In the genomic region with DNA sequence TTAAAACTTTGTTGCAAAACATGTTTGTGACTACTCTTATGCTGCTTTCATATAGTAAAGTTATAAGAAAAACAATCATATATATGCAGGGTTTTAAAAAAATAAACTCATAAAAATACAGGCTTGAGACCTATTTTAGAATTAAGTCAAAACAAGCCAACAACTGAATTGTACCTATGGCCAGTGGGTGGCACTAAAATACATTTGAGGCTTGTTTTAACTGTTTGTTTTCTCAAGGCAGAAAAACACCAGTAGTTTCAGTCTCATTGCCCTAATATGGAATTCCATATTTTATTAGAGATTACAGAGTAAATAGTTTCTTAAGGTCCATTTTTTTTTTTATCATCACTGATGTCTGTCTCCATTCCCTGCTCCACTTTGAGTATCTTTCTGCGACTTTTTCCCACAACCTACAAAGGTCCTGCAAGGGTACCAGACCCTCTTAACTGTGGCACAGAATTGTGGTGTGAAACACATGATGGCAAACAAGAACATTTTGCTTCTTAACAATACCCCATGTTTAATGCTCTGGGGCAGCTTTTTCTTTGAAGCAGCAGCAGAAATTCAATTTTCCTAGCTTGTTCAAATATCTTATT, we compare ENCODE assay signal across 8 cellular contexts. TPM values are rescaled to one million over a fixed set of nuclear protein-coding genes. Genes with fewer than 3 reads are reported as not detected.
DNase-seq lines count a peak whose midpoint lies in the region; ATAC-seq, FAIRE-seq and TF ChIP-seq lines count a peak whose summit lies in the region.

No MANE protein-coding gene starts in this region.

- no peak for TF ChIP-seq EP300 in GM12878 (IDR thresholded peaks at IDR 0.05; ENCODE audit: borderline replicate concordance in 1 of 2, control insufficient read depth in 1 of 2, low read depth in 2 of 2, low read length in 2 of 2)

- H3K36me3 ChIP-seq in DOHH2 (ENCODE audit: control insufficient read depth, low read length) (no peaks in the 10 kb centered on the region), GM12878 (ENCODE audit: control insufficient read depth in 2 of 2, insufficient read depth in 2 of 2, low read length in 1 of 2) (no peaks in the 10 kb centered on the region), left lung (no peaks in the 10 kb centered on the region)

- peak; percentile 67; the same call in 2 of the 3 replicates for ATAC-seq in GM12878
- peak; percentile 69 for ATAC-seq in left lung
- ATAC-seq in activated CD8-positive, alpha-beta memory T cell treated with anti-CD3 and anti-CD28 coated beads, Interleukin-2, amount 10 ng/mL, durations not matched to agents 7 days and 5 days = no peak
- ATAC-seq in HG02981 (IDR thresholded peaks at IDR 0.05; ENCODE audit: unreplicated experiment) = no peak

- TF ChIP-seq CTCF in 22Rv1 (IDR thresholded peaks at IDR 0.05) (peak; percentile 69), DOHH2 (IDR thresholded peaks at IDR 0.05; ENCODE audit: low read depth, low read length, poor library complexity, severe bottlenecking) (peak; percentile 64), LNCAP (IDR thresholded peaks at IDR 0.05) (peak; percentile 81), GM12878 (IDR thresholded peaks at IDR 0.05 in 2 of 3, conservative IDR thresholded peaks at IDR 0.05 in 1 of 3; ENCODE audit: control insufficient read depth in 2 of 3, extremely low read depth in 1 of 3, insufficient read depth in 1 of 3, low read depth in 3 of 3, low read length in 3 of 3) (peak in 2 of 3 experiments; percentile 38 to 44; a peak in 3 of 6 replicates), left lung (IDR thresholded peaks at IDR 0.05) (peak in 1 of 2 donors; percentile 40)

- no peaks in the 10 kb centered on the region for H3K9me3 Mint-ChIP-seq in activated CD8-positive, alpha-beta memory T cell treated with anti-CD3 and anti-CD28 coated beads, Interleukin-2, amount 10 ng/mL, durations not matched to agents 7 days and 5 days (ENCODE audit: low read depth)

- H3K27ac ChIP-seq in 22Rv1 (no peak overlapping the region), DOHH2 (ENCODE audit: low read depth, low read length) (no peak overlapping the region), GM12878 (ENCODE audit: control insufficient read depth, insufficient read depth) (no peak overlapping the region), left lung (no peak overlapping the region)

- peaks cover 42% of the 10 kb centered on the region for H3K36me3 Mint-ChIP-seq in activated CD8-positive, alpha-beta memory T cell treated with anti-CD3 and anti-CD28 coated beads, Interleukin-2, amount 10 ng/mL, durations not matched to agents 7 days and 5 days

- in situ Hi-C loops in GM12878 (cut with MboI) = no loop called here

- no peaks in the 10 kb centered on the region for H3F3A ChIP-seq in DOHH2 (ENCODE audit: control insufficient read depth, insufficient read depth)

- no peaks in the 10 kb centered on the region for H3K4me1 ChIP-seq in DOHH2 (ENCODE audit: control insufficient read depth, low read length)
- peaks cover under 1% of the 10 kb centered on the region for H3K4me1 ChIP-seq in GM12878 (ENCODE audit: control insufficient read depth, insufficient read depth, low read length)
- peaks cover 0 to 1% of the 10 kb centered on the region in 2 donors for H3K4me1 ChIP-seq in left lung

- H3K27me3 Mint-ChIP-seq in activated CD8-positive, alpha-beta memory T cell treated with anti-CD3 and anti-CD28 coated beads, Interleukin-2, amount 10 ng/mL, durations not matched to agents 7 days and 5 days = no peaks in the 10 kb centered on the region

- RAD21 ChIA-PET in GM12878 (lab: Charles Lee; ENCODE audit: unreplicated experiment) = interaction anchor here (0.6 to 1.6 kb wide), 3 partner anchors 35 to 160 kb away, joined by 3 read pairs; partner anchors contain the start of gene CCDC83

- 57% methylated on average over 1 of the region's 1 CpG for WGBS in GM12878 (ENCODE audit: insufficient coverage, insufficient replicate concordance, low lambda C conversion rate, missing lambda C conversion rate)

- no peak for TF ChIP-seq POLR2A in GM12878 (IDR thresholded peaks at IDR 0.05; ENCODE audit: low read depth, low read length)

- BruUV-seq in GM12878 (replicated peaks; lab: Mats Ljungman, UMichigan) = no TSS peak

- no peak overlapping the region for H3K4me3 Mint-ChIP-seq in activated CD8-positive, alpha-beta memory T cell treated with anti-CD3 and anti-CD28 coated beads, Interleukin-2, amount 10 ng/mL, durations not matched to agents 7 days and 5 days

- H2AFZ ChIP-seq in GM12878 (ENCODE audit: control insufficient read depth, low read depth, low read length) = no peak overlapping the region

- POLR2A ChIA-PET in GM12878 (lab: Charles Lee) = no interaction called here

- peaks cover 15% of the 10 kb centered on the region for H3K27me3 ChIP-seq in DOHH2 (ENCODE audit: control insufficient read depth, low read length)
- no peaks in the 10 kb centered on the region; a peak in 1 of 4 replicates for H3K27me3 ChIP-seq in GM12878 (replicated peaks in 1 of 2; ENCODE audit: control insufficient read depth in 2 of 2, insufficient read depth in 2 of 2, low read length in 1 of 2)
- no peaks in the 10 kb centered on the region for H3K27me3 ChIP-seq in left lung

- H4K20me1 ChIP-seq in DOHH2 (ENCODE audit: control insufficient read depth, insufficient read depth, low read depth, low read length) (no peaks in the 10 kb centered on the region), GM12878 (ENCODE audit: control insufficient read depth, insufficient read depth) (no peaks in the 10 kb centered on the region)

- CTCF ChIA-PET in GM12878 (lab: Yijun Ruan, JAX) = interaction anchor here (0.6 to 4.3 kb wide), 6 partner anchors 9 to 894 kb away, joined by 3 to 27 read pairs (median 4); partner anchors contain the start of genes CCDC89 and TMEM126A
- CTCF ChIA-PET in activated CD8-positive, alpha-beta memory T cell treated with anti-CD3 and anti-CD28 coated beads, Interleukin-2, amount 10 ng/mL, durations not matched to agents 7 days and 5 days (lab: Charles Lee) = interaction anchor here (0.7 to 2.4 kb wide), 9 partner anchors 13 to 132 kb away, joined by 3 to 16 read pairs (median 4); no protein-coding TSS in a partner anchor

- TF ChIP-seq RAD21 in GM12878 (IDR thresholded peaks at IDR 0.05; ENCODE audit: insufficient read depth, low read depth, low read length) = peak; percentile 34; the same call in 1 of the 2 replicates

- FAIRE-seq in GM12878 (lab: Jason Lieb, UNC) = peak; percentile 57

- no peaks in the 10 kb centered on the region for H3K9me2 ChIP-seq in DOHH2 (replicated peaks; ENCODE audit: control insufficient read depth, low read length)

- no peaks in the 10 kb centered on the region for H3K9me3 ChIP-seq in DOHH2 (ENCODE audit: control insufficient read depth, insufficient read depth, low read length)
- H3K9me3 ChIP-seq in GM12878 (replicated peaks; ENCODE audit: control insufficient read depth, insufficient read depth, low read length) = no peaks in the 10 kb centered on the region
- H3K9me3 ChIP-seq in left lung = no peaks in the 10 kb centered on the region

- H3K4me1 Mint-ChIP-seq in activated CD8-positive, alpha-beta memory T cell treated with anti-CD3 and anti-CD28 coated beads, Interleukin-2, amount 10 ng/mL, durations not matched to agents 7 days and 5 days = peaks cover 35% of the 10 kb centered on the region

- H3K79me2 ChIP-seq in DOHH2 (ENCODE audit: control insufficient read depth, low read length) (no peaks in the 10 kb centered on the region), GM12878 (ENCODE audit: control insufficient read depth, insufficient read depth, low read length) (no peaks in the 10 kb centered on the region)

- H3K4me2 ChIP-seq in DOHH2 (ENCODE audit: low read length) (no peak overlapping the region), GM12878 (ENCODE audit: control insufficient read depth, insufficient read depth) (no peak overlapping the region)

- intact Hi-C loops in GM12878 (cut with micrococcal nuclease; ENCODE audit: unreplicated experiment) (loop anchor here (5.0 kb wide), 1 partner anchor 133 kb away; no protein-coding TSS in a partner anchor), left lung (cut with DNase I) (no loop called here)

- no peak overlapping the region for H3K27ac Mint-ChIP-seq in activated CD8-positive, alpha-beta memory T cell treated with anti-CD3 and anti-CD28 coated beads, Interleukin-2, amount 10 ng/mL, durations not matched to agents 7 days and 5 days

- H3K4me3 ChIP-seq in DOHH2 (ENCODE audit: low read length) = no peak overlapping the region
- H3K4me3 ChIP-seq in GM12878 = no peak overlapping the region
- H3K4me3 ChIP-seq in left lung = no peak overlapping the region

- no peak for DNase-seq in GM12878 (ENCODE audit: low read depth, low spot score)
- DNase-seq in left lung = no peak
- no peak for DNase-seq in activated CD8-positive, alpha-beta memory T cell treated with anti-CD3 and anti-CD28 coated beads, Interleukin-2, amount 10 ng/mL, durations not matched to agents 7 days and 5 days
- no peak for DNase-seq in NK-92 treated with Interleukin-12 subunit alpha and Interleukin-12 subunit beta, amount 100 ng/mL, for 24 hours (lab: John Stamatoyannopoulos, UW)

- SMC1A ChIA-PET in GM12878 (lab: Charles Lee; ENCODE audit: uncharacterized antibody, unreplicated experiment) = interaction anchor here (0.6 kb wide), 1 partner anchor 934 kb away, joined by 3 read pairs; no protein-coding TSS in a partner anchor

- no peak overlapping the region for H3K9ac ChIP-seq in GM12878 (ENCODE audit: control insufficient read depth, insufficient read depth, low read length)

RNA-seq across cellular contexts. Expression of gene CCDC89, which starts 8.5 kb away (rescaled TPM):
- 0.27 TPM in 1 of 2 replicates, not detected in the other for total RNA-seq in GM12878 (2013; cell fraction: nucleolus; rRNA removed)
- total RNA-seq in GM12878 (2014; rRNA removed) (not detected in 2 replicates), GM12878 (2014; rRNA removed; fragmentation: Illumina TruSeq; extraction: Trizol) (not detected in 2 replicates), GM12878 (2021) (not detected in 2 replicates), left lung (1 to 10 TPM; 1.5 to 2.5 TPM)
- not detected for polyA plus RNA-seq in GM12878 (2011; ENCODE audit: low read depth)
- polyA plus RNA-seq in GM12878 (2011; rRNA removed) (0.07 TPM in 1 of 2 replicates, not detected in the other), GM12878 (2014; fragmentation: Illumina TruSeq; extraction: Trizol) (not detected in 2 replicates), GM12878 (2014; fragmentation: Nextera tagmentation; extraction: Ambion mirVana) (under 1 TPM in 1 of 2 experiments, not detected in 1; 0.11 TPM), GM12878 (2014; rRNA removed) (not detected in 2 replicates), GM12878 (2016; fragmentation: Nextera tagmentation; extraction: Ambion mirVana) (under 1 TPM in 1 of 2 experiments, not detected in 1; 0.15 TPM)
- polyA plus RNA-seq in GM12878 (2011; cell fraction: cytosol; rRNA removed) = not detected in 2 replicates
- polyA plus RNA-seq in GM12878 (2011; cell fraction: nucleus; rRNA removed) = 0.09 and 0.30 TPM in 2 replicates
- polyA plus RNA-seq in GM12878 (2012) = not detected in 2 replicates
- polyA minus RNA-seq in GM12878 (2011; rRNA and poly(A)+ RNA removed) = not detected in 2 replicates
- polyA minus RNA-seq in GM12878 (2011; cell fraction: cytosol; rRNA and poly(A)+ RNA removed) = not detected in 2 replicates
- polyA minus RNA-seq in GM12878 (2011; cell fraction: nucleus; rRNA and poly(A)+ RNA removed) = 0.29 and 0.36 TPM in 2 replicates
- total RNA-seq in activated CD8-positive, alpha-beta memory T cell treated with anti-CD3 and anti-CD28 coated beads, Interleukin-2, amount 10 ng/mL, durations not matched to agents 7 days and 5 days = under 1 TPM; 0.73 to 0.76 TPM

RNA-seq across cellular contexts. Expression of gene CREBZF, which starts 29.6 kb away (rescaled TPM):
- 186 and 190 TPM in 2 replicates for total RNA-seq in GM12878 (2013; cell fraction: nucleolus; rRNA removed)
- total RNA-seq in GM12878 (2014; rRNA removed) (46.5 and 49.2 TPM in 2 replicates), GM12878 (2014; rRNA removed; fragmentation: Illumina TruSeq; extraction: Trizol) (33.0 TPM in 2 replicates), GM12878 (2021) (39.0 and 40.8 TPM in 2 replicates), left lung (10 to 100 TPM; 30.2 to 35.6 TPM)
- 12.4 TPM for polyA plus RNA-seq in GM12878 (2011; ENCODE audit: low read depth)
- polyA plus RNA-seq in GM12878 (2011; rRNA removed) (46.9 and 69.7 TPM in 2 replicates), GM12878 (2014; fragmentation: Illumina TruSeq; extraction: Trizol) (35.1 and 38.3 TPM in 2 replicates), GM12878 (2014; fragmentation: Nextera tagmentation; extraction: Ambion mirVana) (10 to 100 TPM; 11.1 TPM), GM12878 (2014; rRNA removed) (45.9 and 51.2 TPM in 2 replicates), GM12878 (2016; fragmentation: Nextera tagmentation; extraction: Ambion mirVana) (10 to 100 TPM; 25.9 to 27.6 TPM)
- polyA plus RNA-seq in GM12878 (2011; cell fraction: cytosol; rRNA removed) = 22.1 and 33.5 TPM in 2 replicates
- polyA plus RNA-seq in GM12878 (2011; cell fraction: nucleus; rRNA removed) = 95.6 and 115 TPM in 2 replicates
- polyA plus RNA-seq in GM12878 (2012) = 26.2 and 34.2 TPM in 2 replicates
- 36.6 and 45.9 TPM in 2 replicates for polyA minus RNA-seq in GM12878 (2011; rRNA and poly(A)+ RNA removed)
- polyA minus RNA-seq in GM12878 (2011; cell fraction: cytosol; rRNA and poly(A)+ RNA removed) = 14.9 and 16.4 TPM in 2 replicates
- polyA minus RNA-seq in GM12878 (2011; cell fraction: nucleus; rRNA and poly(A)+ RNA removed) = 67.3 and 84.7 TPM in 2 replicates
- total RNA-seq in activated CD8-positive, alpha-beta memory T cell treated with anti-CD3 and anti-CD28 coated beads, Interleukin-2, amount 10 ng/mL, durations not matched to agents 7 days and 5 days = 10 to 100 TPM; 61.0 to 72.3 TPM

RNA-seq across cellular contexts. Expression of gene TMEM126A, which starts 46.7 kb away (rescaled TPM):
- total RNA-seq in GM12878 (2013; cell fraction: nucleolus; rRNA removed) = 4.3 and 5.6 TPM in 2 replicates
- total RNA-seq in GM12878 (2014; rRNA removed) = 38.6 and 49.6 TPM in 2 replicates
- 56.7 and 57.9 TPM in 2 replicates for total RNA-seq in GM12878 (2014; rRNA removed; fragmentation: Illumina TruSeq; extraction: Trizol)
- 40.3 and 41.5 TPM in 2 replicates for total RNA-seq in GM12878 (2021)
- polyA plus RNA-seq in GM12878 (2011; ENCODE audit: low read depth) = 84.0 TPM
- polyA plus RNA-seq in GM12878 (2011; rRNA removed) = 85.0 and 104 TPM in 2 replicates
- polyA plus RNA-seq in GM12878 (2011; cell fraction: cytosol; rRNA removed) = 32.6 and 37.5 TPM in 2 replicates
- polyA plus RNA-seq in GM12878 (2011; cell fraction: nucleus; rRNA removed) = 14.0 and 21.6 TPM in 2 replicates
- 56.1 and 67.0 TPM in 2 replicates for polyA plus RNA-seq in GM12878 (2012)
- polyA plus RNA-seq in GM12878 (2014; fragmentation: Illumina TruSeq; extraction: Trizol) = 58.4 and 59.8 TPM in 2 replicates
- polyA plus RNA-seq in GM12878 (2014; fragmentation: Nextera tagmentation; extraction: Ambion mirVana) = 100 to 1,000 TPM; 184 to 208 TPM
- 41.0 and 53.3 TPM in 2 replicates for polyA plus RNA-seq in GM12878 (2014; rRNA removed)
- polyA plus RNA-seq in GM12878 (2016; fragmentation: Nextera tagmentation; extraction: Ambion mirVana) = 100 to 1,000 TPM in 1 of 2 experiments, 10 to 100 TPM in 1; 92.2 to 103 TPM
- 21.0 and 40.9 TPM in 2 replicates for polyA minus RNA-seq in GM12878 (2011; rRNA and poly(A)+ RNA removed)
- 5.1 and 7.0 TPM in 2 replicates for polyA minus RNA-seq in GM12878 (2011; cell fraction: cytosol; rRNA and poly(A)+ RNA removed)
- 6.0 and 7.0 TPM in 2 replicates for polyA minus RNA-seq in GM12878 (2011; cell fraction: nucleus; rRNA and poly(A)+ RNA removed)
- 10 to 100 TPM; 30.2 to 32.6 TPM for total RNA-seq in left lung
- 10 to 100 TPM; 28.4 to 39.0 TPM for total RNA-seq in activated CD8-positive, alpha-beta memory T cell treated with anti-CD3 and anti-CD28 coated beads, Interleukin-2, amount 10 ng/mL, durations not matched to agents 7 days and 5 days

Comparison
In these comparisons a context has a peak if more than half of its experiments do, and no peak if none do; other contexts are left out.
1. ATAC-seq: peak in GM12878 (single experiment) and left lung (single experiment); none in activated CD8-positive, alpha-beta memory T cell treated with anti-CD3 and anti-CD28 coated beads, Interleukin-2, amount 10 ng/mL, durations not matched to agents 7 days and 5 days (single experiment) and HG02981 (single experiment).